Comparison of ENCODE assay signal across 29 cellular contexts in the genomic region with DNA sequence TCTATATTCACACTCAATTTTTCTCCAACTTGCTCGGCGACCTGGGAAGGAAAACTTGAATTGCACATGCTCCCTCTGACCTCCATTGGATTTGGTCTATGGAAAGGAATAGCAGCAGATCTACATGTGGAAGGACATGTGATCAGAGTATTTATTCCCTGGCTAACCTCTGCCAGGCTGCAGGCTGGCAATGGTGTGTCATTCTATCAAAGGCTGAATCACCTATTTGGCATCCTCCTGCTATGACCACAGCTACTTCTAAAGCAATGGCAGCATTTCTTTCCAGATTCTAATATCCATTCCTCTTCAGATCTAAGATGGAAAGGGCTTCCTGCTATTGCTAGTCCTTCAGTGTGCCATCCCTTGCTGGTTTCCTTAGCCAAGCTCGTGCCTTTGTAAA.
A peak's percentile ranks its signal among the peaks of the same experiment; 100 is the strongest.
DNase-seq lines count a peak whose midpoint lies in the region; ATAC-seq and TF ChIP-seq lines count a peak whose summit lies in the region.
"Had no signal": no experiment of that assay in that cellular context is flagged by ENCODE, and none has a peak within 500 bp of the region (broad histone marks: within the 10 kb centered on the region; RNA-seq: fewer than 3 reads in every experiment).

No MANE protein-coding gene starts in this region.

- no peaks in the 10 kb centered on the region for H3K79me1 ChIP-seq in mesenchymal stem cell (replicated peaks; ENCODE audit: low read length, poor library complexity, severe bottlenecking)

- ATAC-seq in stimulated activated naive CD8-positive, alpha-beta T cell treated with anti-CD3 and anti-CD28 coated beads, Interleukin-15, amount 100 ng/mL, for 72 hours = no peak
- no peak for ATAC-seq in GM18858 (IDR thresholded peaks at IDR 0.05; ENCODE audit: unreplicated experiment)
- ATAC-seq: left cardiac atrium had no signal

- peak; percentile 13 for DNase-seq in 8988T
- DNase-seq in HK-2 (ENCODE audit: unreplicated experiment) = peak; percentile 25
- DNase-seq in RWPE1 (ENCODE audit: low spot score) = peak; percentile 36
- peak; percentile 2 for DNase-seq in fibroblast of mammary gland (ENCODE audit: low read depth)
- no peak for DNase-seq in stimulated activated CD4-positive, alpha-beta T cell treated with anti-CD3 and anti-CD28 coated beads, Interleukin-2, amount 100 ng/mL, for 48 hours
- DNase-seq in stimulated activated naive CD8-positive, alpha-beta T cell treated with anti-CD3 and anti-CD28 coated beads, Interleukin-15, amount 100 ng/mL, for 72 hours = no peak
- DNase-seq in mesenchymal stem cell = no peak
- DNase-seq: DND-41; effector CD8-positive, alpha-beta T cell; esophagus squamous epithelium; glutamatergic neuron; H9; left cardiac atrium; mesendoderm; naive B cell; NCI-H1417; NCI-H510A treated with DMSO at 0.1 percent for 48 hours; NK-92 treated with Interleukin-12 subunit alpha and Interleukin-12 subunit beta, amount 100 ng/mL, for 24 hours; nucleus accumbens; Peyer's patch; retina; stomach; T-helper 2 cell had no signal

- POLR2A ChIA-PET in RWPE1 (lab: Yijun Ruan, JAX; ENCODE audit: low non-redundant PET) = no interaction called here

- no peaks in the 10 kb centered on the region for H3K36me3 ChIP-seq in mesenchymal stem cell (ENCODE audit: control insufficient read depth in 1 of 2, insufficient read depth in 2 of 2, low read depth in 1 of 2, low read length in 2 of 2)
- H3K36me3 ChIP-seq: ascending aorta, esophagus squamous epithelium, Peyer's patch, stomach, tibial nerve had no signal

- H3K9ac ChIP-seq in mesenchymal stem cell (ENCODE audit: low read length) = no peak overlapping the region

- no peaks in the 10 kb centered on the region for H3K4me1 ChIP-seq in mesenchymal stem cell (ENCODE audit: control insufficient read depth, insufficient read depth, low read depth, low read length)
- H3K4me1 ChIP-seq: ascending aorta, esophagus squamous epithelium, Peyer's patch, stomach, tibial nerve had no signal

- no peak overlapping the region for H3K27ac Mint-ChIP-seq in stimulated activated naive CD8-positive, alpha-beta T cell treated with anti-CD3 and anti-CD28 coated beads, Interleukin-15, amount 100 ng/mL, for 72 hours
- H3K27ac Mint-ChIP-seq: activated naive CD8-positive, alpha-beta T cell; B cell; H9; naive B cell had no signal

- no peak overlapping the region for H3K4ac ChIP-seq in mesenchymal stem cell (ENCODE audit: low read depth in 1 of 2, low read length in 2 of 2)

- no peak overlapping the region for H3K4me3 ChIP-seq in fibroblast of mammary gland (ENCODE audit: control insufficient read depth, low read depth, low read length)
- no peak overlapping the region for H3K4me3 ChIP-seq in mesenchymal stem cell (ENCODE audit: insufficient read depth in 1 of 2, low read depth in 1 of 2, low read length in 2 of 2)
- H3K4me3 ChIP-seq: ascending aorta, esophagus squamous epithelium, Peyer's patch, SK-N-MC, stomach, tibial nerve had no signal

- H2AFZ ChIP-seq in mesenchymal stem cell (ENCODE audit: low read depth, low read length) = no peak overlapping the region

- no peak overlapping the region for H3K4me2 ChIP-seq in mesenchymal stem cell (ENCODE audit: low read length, poor library complexity, severe bottlenecking)

- WGBS in mesenchymal stem cell = 61% methylated on average over 3 of the region's 3 CpGs

- no peaks in the 10 kb centered on the region for H3K9me3 ChIP-seq in mesenchymal stem cell (ENCODE audit: control insufficient read depth, low read length)
- H3K9me3 ChIP-seq: ascending aorta, esophagus squamous epithelium, Peyer's patch, stomach, tibial nerve had no signal

- no peak overlapping the region for H3K18ac ChIP-seq in mesenchymal stem cell (ENCODE audit: low read depth in 1 of 2, low read length in 2 of 2)

- no peak overlapping the region for H4K8ac ChIP-seq in mesenchymal stem cell (ENCODE audit: low read length)

- H2BK5ac ChIP-seq in mesenchymal stem cell (ENCODE audit: low read depth, low read length, poor library complexity, severe bottlenecking) = no peak overlapping the region

- no peak overlapping the region for H2BK15ac ChIP-seq in mesenchymal stem cell (ENCODE audit: low read depth, poor library complexity, severe bottlenecking)

- H3K23ac ChIP-seq in mesenchymal stem cell (ENCODE audit: low read length in 2 of 2) = no peak overlapping the region

- H3K4me3 Mint-ChIP-seq in stimulated activated naive CD8-positive, alpha-beta T cell treated with anti-CD3 and anti-CD28 coated beads, Interleukin-15, amount 100 ng/mL, for 72 hours = no peak overlapping the region
- H3K4me3 Mint-ChIP-seq: activated naive CD8-positive, alpha-beta T cell; B cell; H9; naive B cell had no signal

- H4K91ac ChIP-seq in mesenchymal stem cell (ENCODE audit: low read length) = no peak overlapping the region

- H2BK12ac ChIP-seq in mesenchymal stem cell (ENCODE audit: low read length in 2 of 2) = no peak overlapping the region

- no peaks in the 10 kb centered on the region for H3K27me3 ChIP-seq in mesenchymal stem cell (ENCODE audit: control insufficient read depth in 1 of 2, insufficient read depth in 1 of 2, low read length in 2 of 2)
- H3K27me3 ChIP-seq: ascending aorta, esophagus squamous epithelium, Peyer's patch, stomach, tibial nerve had no signal

- H3K4me1 Mint-ChIP-seq in stimulated activated naive CD8-positive, alpha-beta T cell treated with anti-CD3 and anti-CD28 coated beads, Interleukin-15, amount 100 ng/mL, for 72 hours = no peaks in the 10 kb centered on the region
- H3K4me1 Mint-ChIP-seq: B cell, naive B cell had no signal

- H2AK5ac ChIP-seq in mesenchymal stem cell (ENCODE audit: low read length, severe bottlenecking) = no peak overlapping the region

- H2BK120ac ChIP-seq in mesenchymal stem cell (ENCODE audit: low read depth, low read length) = no peak overlapping the region

- H3K9me3 Mint-ChIP-seq in stimulated activated naive CD8-positive, alpha-beta T cell treated with anti-CD3 and anti-CD28 coated beads, Interleukin-15, amount 100 ng/mL, for 72 hours = peaks cover 0 to 7% of the 10 kb centered on the region in 2 donors
- H3K9me3 Mint-ChIP-seq: H9 had no signal

- no peak overlapping the region for H3K14ac ChIP-seq in mesenchymal stem cell (ENCODE audit: low read length in 2 of 2)

- CTCF ChIA-PET in RWPE1 (lab: Yijun Ruan, JAX) = interaction anchor here (0.7 kb wide), 1 partner anchor 159 kb away, joined by 4 read pairs; no protein-coding TSS in a partner anchor

- no peak overlapping the region for H3K27ac ChIP-seq in RWPE1
- no peak overlapping the region for H3K27ac ChIP-seq in mesenchymal stem cell (ENCODE audit: low read length, poor library complexity, severe bottlenecking)
- H3K27ac ChIP-seq: ascending aorta, esophagus squamous epithelium, Peyer's patch, SK-N-MC, stomach, tibial nerve had no signal

- TF ChIP-seq CTCF in RWPE1 (conservative IDR thresholded peaks at IDR 0.05; ENCODE audit: low read depth) = no peak
- TF ChIP-seq CTCF in fibroblast of mammary gland (conservative IDR thresholded peaks at IDR 0.05; ENCODE audit: control insufficient read depth, insufficient read depth, low read depth, low read length) = no peak

- H3K27me3 Mint-ChIP-seq in stimulated activated naive CD8-positive, alpha-beta T cell treated with anti-CD3 and anti-CD28 coated beads, Interleukin-15, amount 100 ng/mL, for 72 hours = no peaks in the 10 kb centered on the region
- H3K27me3 Mint-ChIP-seq: activated naive CD8-positive, alpha-beta T cell; B cell; naive B cell had no signal

Comparison
In these comparisons a context has a peak if more than half of its experiments do, and no peak if none do; other contexts are left out.
1. DNase-seq: peak in 8988T (single experiment), HK-2 (single experiment), RWPE1 (single experiment) and fibroblast of mammary gland (single experiment); none in stimulated activated CD4-positive, alpha-beta T cell treated with anti-CD3 and anti-CD28 coated beads, Interleukin-2, amount 100 ng/mL, for 48 hours (0 of 2), stimulated activated naive CD8-positive, alpha-beta T cell treated with anti-CD3 and anti-CD28 coated beads, Interleukin-15, amount 100 ng/mL, for 72 hours (0 of 2) and mesenchymal stem cell (single experiment).